In the genomic region with DNA sequence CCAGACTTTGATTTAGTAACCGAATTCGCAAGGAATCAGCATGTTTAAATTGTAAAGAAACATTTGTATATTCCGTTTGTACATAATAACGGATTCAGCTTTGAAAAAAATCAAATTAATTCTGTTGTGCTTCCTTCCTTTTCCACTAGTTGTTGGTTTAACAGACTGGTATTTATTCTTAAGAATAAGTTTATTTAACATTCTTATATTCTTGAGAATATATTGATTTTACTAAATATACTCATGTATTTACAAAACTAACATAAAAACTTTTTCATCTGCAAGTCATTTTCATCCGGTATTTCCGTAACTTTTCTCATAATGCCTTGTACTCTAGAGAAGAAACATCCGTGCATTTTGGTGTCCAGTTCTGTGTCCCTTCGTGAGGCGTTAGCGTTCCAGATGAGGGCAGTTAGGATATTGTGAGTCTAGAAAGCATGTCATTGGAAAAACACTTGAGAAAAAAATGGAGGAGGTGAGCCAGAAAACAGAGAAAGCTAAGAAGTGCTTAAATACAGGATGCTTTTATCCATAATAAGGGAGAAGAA, we compare ENCODE assay signal across 8 cellular contexts. TPM values are rescaled to one million over a fixed set of nuclear protein-coding genes. Genes with fewer than 3 reads are reported as not detected.
DNase-seq lines count a peak whose midpoint lies in the region; ATAC-seq and TF ChIP-seq lines count a peak whose summit lies in the region.

No MANE protein-coding gene starts in this region.

- H3K9me3 ChIP-seq in HAP-1: no peaks in the 10 kb centered on the region
- no peaks in the 10 kb centered on the region for H3K9me3 ChIP-seq in SJCRH30 (replicated peaks)
- H3K9me3 ChIP-seq in fibroblast of lung (ENCODE audit: control insufficient read depth, insufficient read depth, low read depth, low read length): no peaks in the 10 kb centered on the region

- peak overlapping the region; percentile 99 for H3K4me2 ChIP-seq in fibroblast of lung (ENCODE audit: extremely low read depth, insufficient read depth, low read length)

- peak overlapping the region; percentile 91 for H3K9ac ChIP-seq in fibroblast of lung (ENCODE audit: insufficient read depth, low read length)
- H3K9ac ChIP-seq in rectal smooth muscle tissue (ENCODE audit: low read length): no peak overlapping the region

- peaks cover 57% of the 10 kb centered on the region for H3K79me2 ChIP-seq in fibroblast of lung (ENCODE audit: control insufficient read depth, insufficient read depth, low read length)

- H3K27me3 ChIP-seq in HAP-1 (ENCODE audit: low read depth): no peaks in the 10 kb centered on the region
- H3K27me3 ChIP-seq in SJCRH30: no peaks in the 10 kb centered on the region
- no peaks in the 10 kb centered on the region for H3K27me3 ChIP-seq in fibroblast of lung (ENCODE audit: control insufficient read depth, insufficient read depth, low read length)
- no peaks in the 10 kb centered on the region for H3K27me3 ChIP-seq in rectal smooth muscle tissue (ENCODE audit: control insufficient read depth, insufficient read depth, low read length)

- H3K36me3 ChIP-seq in HAP-1 (replicated peaks) (peaks cover 6% of the 10 kb centered on the region; the same call in 1 of the 2 replicates), SJCRH30 (peaks cover 15% of the 10 kb centered on the region), fibroblast of lung (ENCODE audit: control insufficient read depth, insufficient read depth, low read length) (peaks cover 1% of the 10 kb centered on the region), rectal smooth muscle tissue (ENCODE audit: control insufficient read depth, insufficient read depth, low read length) (peaks cover 3% of the 10 kb centered on the region)

- H3K4me1 ChIP-seq in HAP-1 (peaks cover 41% of the 10 kb centered on the region), SJCRH30 (peaks cover 20% of the 10 kb centered on the region), fibroblast of lung (ENCODE audit: control insufficient read depth, extremely low read depth, insufficient read depth, low read length) (peaks cover 15% of the 10 kb centered on the region), rectal smooth muscle tissue (ENCODE audit: control insufficient read depth, insufficient read depth, low read length) (peaks cover 13% of the 10 kb centered on the region)

- H4K20me1 ChIP-seq in fibroblast of lung (ENCODE audit: control insufficient read depth, extremely low read depth, insufficient read depth, low read length): peaks cover 2% of the 10 kb centered on the region

- in situ Hi-C loops in HAP-1 (cut with MboI; ENCODE audit: low sequenced_read_pairs): no loop called here

- no peak for TF ChIP-seq CTCF in fibroblast of lung (conservative IDR thresholded peaks at IDR 0.05 in 1 of 2, IDR thresholded peaks at IDR 0.05 in 1 of 2; ENCODE audit: low read depth in 1 of 2, low read length in 2 of 2)

- H3K27ac ChIP-seq in SJCRH30 (peak overlapping the region; percentile 44; the same call in 1 of the 2 replicates), fibroblast of lung (ENCODE audit: insufficient read depth, low read length) (peak overlapping the region; percentile 78), rectal smooth muscle tissue (ENCODE audit: low read depth, low read length) (peak overlapping the region; percentile 85)

- H2AFZ ChIP-seq in fibroblast of lung (ENCODE audit: low read length): no peak overlapping the region

- DNase-seq in HAP-1 (ENCODE audit: low spot score in 2 of 2) (no peak), SJCRH30 (peak in 1 of 2 experiments; percentile 38), fibroblast of lung (ENCODE audit: low read depth in 2 of 2) (peak; percentile 31 to 33), left lobe of liver (ENCODE audit: low spot score) (no peak), NCI-H1436 (lab: John Stamatoyannopoulos, UW) (no peak), activated gamma-delta T cell (lab: John Stamatoyannopoulos, UW) (no peak)
- DNase-seq in stimulated activated naive CD4-positive, alpha-beta T cell (lab: John Stamatoyannopoulos, UW): no peak

- ATAC-seq in left lobe of liver: no peak

- H3K4me3 ChIP-seq in HAP-1: peak overlapping the region; percentile 66
- H3K4me3 ChIP-seq in SJCRH30: peak overlapping the region; percentile 75
- peak overlapping the region; percentile 73 to 90 (median 80) for H3K4me3 ChIP-seq in fibroblast of lung (replicated peaks in 1 of 4; ENCODE audit: control extremely low read depth in 1 of 4, insufficient read depth in 1 of 4, low read depth in 3 of 4, low read length in 4 of 4)
- peak overlapping the region; percentile 82 for H3K4me3 ChIP-seq in rectal smooth muscle tissue (ENCODE audit: low read length)

RNA-seq across cellular contexts. Expression of gene WRNIP1, which starts 1.6 kb away (rescaled TPM):
- 68.3 and 74.8 TPM in 2 replicates for total RNA-seq in SJCRH30 (2014; rRNA removed; shearing (Covaris generic))
- total RNA-seq in fibroblast of lung: 33.1 and 40.8 TPM in 2 replicates
- polyA plus RNA-seq in fibroblast of lung: 29.7 and 32.4 TPM in 2 replicates
- 25.8 and 29.3 TPM in 2 replicates for polyA plus RNA-seq in fibroblast of lung (2012)
- 36.8 and 50.3 TPM in 2 replicates for polyA minus RNA-seq in fibroblast of lung (ENCODE audit: low replicate concordance)
- total RNA-seq in left lobe of liver: 16.5 TPM

RNA-seq across cellular contexts. Expression of gene MYLK4, which starts 16.1 kb away (rescaled TPM):
- total RNA-seq in SJCRH30 (2014; rRNA removed; shearing (Covaris generic)): 2.3 and 3.0 TPM in 2 replicates
- total RNA-seq in fibroblast of lung: 0.26 and 0.33 TPM in 2 replicates
- polyA plus RNA-seq in fibroblast of lung: 0.24 and 0.59 TPM in 2 replicates
- 0.16 and 0.28 TPM in 2 replicates for polyA plus RNA-seq in fibroblast of lung (2012)
- not detected in 2 replicates for polyA minus RNA-seq in fibroblast of lung (ENCODE audit: low replicate concordance)
- total RNA-seq in left lobe of liver: 0.25 TPM

Comparison
In these comparisons a context has a peak if more than half of its experiments do, and no peak if none do; other contexts are left out.
1. DNase-seq: peak in fibroblast of lung (2 of 2); none in HAP-1 (0 of 2), left lobe of liver (single experiment), NCI-H1436 (single experiment), activated gamma-delta T cell (single experiment) and stimulated activated naive CD4-positive, alpha-beta T cell (0 of 6).
2. Peak in every context shown above with its lines, with median percentiles within 50 percentile points of each other: H3K4me3 ChIP-seq and H3K27ac ChIP-seq.